1 cellular context compared by ENCODE assay signal in genomic region chr20:22576733-22577514, GRCh38.
TF ChIP-seq lines count a peak whose summit lies in the region.

No MANE protein-coding gene starts in this region.

TF ChIP-seq in HepG2, 621 proteins besides CTCF, POLR2A, EP300 and RAD21 (continued from another document and continues in another):
- TF ChIP-seq ZNF639 (CRISPR knock-in tag; conservative IDR thresholded peaks at IDR 0.05), result no peak
- no peak; the same call in 1 of the 2 replicates for TF ChIP-seq GATA4 (IDR thresholded peaks at IDR 0.05; ENCODE audit: borderline replicate concordance, low read depth)
- TF ChIP-seq TCF12 (IDR thresholded peaks at IDR 0.05), result no peak
- no peak; the same call in 1 of the 2 replicates for TF ChIP-seq TCF12 (CRISPR knock-in tag; IDR thresholded peaks at IDR 0.05)
- TF ChIP-seq ZHX1 (CRISPR knock-in tag; IDR thresholded peaks at IDR 0.05; ENCODE audit: low read depth), result peak; percentile 27; the same call in 1 of the 2 replicates
- no peak for TF ChIP-seq MEF2D (CRISPR knock-in tag; IDR thresholded peaks at IDR 0.05)
- TF ChIP-seq ZNF800 (CRISPR knock-in tag; IDR thresholded peaks at IDR 0.05), result 0 out of 2 replicates have a peak, but pooled peaks have one; percentile 83
- TF ChIP-seq SCMH1 (CRISPR knock-in tag; IDR thresholded peaks at IDR 0.05; ENCODE audit: borderline replicate concordance), result no peak
- TF ChIP-seq ZNF501 (CRISPR knock-in tag; IDR thresholded peaks at IDR 0.05), result peak; percentile 3; the same call in 1 of the 2 replicates
- TF ChIP-seq ZSCAN29 (CRISPR knock-in tag; conservative IDR thresholded peaks at IDR 0.05), result peak; percentile 24; the same call in 1 of the 2 replicates
- no peak for TF ChIP-seq MXI1 (IDR thresholded peaks at IDR 0.05; ENCODE audit: borderline replicate concordance, low read depth, low read length)
- peak; percentile 41; the same call in 1 of the 2 replicates for TF ChIP-seq GFI1 (CRISPR knock-in tag; IDR thresholded peaks at IDR 0.05; ENCODE audit: borderline replicate concordance)
- TF ChIP-seq ZNF776 (CRISPR knock-in tag; IDR thresholded peaks at IDR 0.05), result peak; percentile 47
- TF ChIP-seq SAFB2 (CRISPR knock-in tag; IDR thresholded peaks at IDR 0.05; ENCODE audit: borderline replicate concordance, low read depth), result peak; percentile 29; the same call in 1 of the 2 replicates
- TF ChIP-seq ISL2 (CRISPR knock-in tag; IDR thresholded peaks at IDR 0.05), result no peak
- peak; percentile 3; the same call in 1 of the 2 replicates for TF ChIP-seq PATZ1 (CRISPR knock-in tag; IDR thresholded peaks at IDR 0.05)
- peak; percentile 57; the same call in 1 of the 2 replicates for TF ChIP-seq ZNF547 (CRISPR knock-in tag; IDR thresholded peaks at IDR 0.05)
- TF ChIP-seq ZNF513 (CRISPR knock-in tag; conservative IDR thresholded peaks at IDR 0.05), result 0 out of 2 replicates have a peak, but pooled peaks have one; percentile 59
- no peak for TF ChIP-seq ZNF496 (CRISPR knock-in tag; IDR thresholded peaks at IDR 0.05; ENCODE audit: insufficient replicate concordance)
- TF ChIP-seq PRPF4 (IDR thresholded peaks at IDR 0.05; ENCODE audit: low read depth, low read length, poor library complexity, severe bottlenecking), result peak; percentile 97
- no peak for TF ChIP-seq ZNF10 (CRISPR knock-in tag; IDR thresholded peaks at IDR 0.05; ENCODE audit: borderline replicate concordance, low read depth)
- TF ChIP-seq MYC (CRISPR knock-in tag; IDR thresholded peaks at IDR 0.05; ENCODE audit: borderline replicate concordance), result peak; percentile 45; the same call in 1 of the 2 replicates
- TF ChIP-seq ZNF234 (CRISPR knock-in tag; conservative IDR thresholded peaks at IDR 0.05), result peak; percentile 73; the same call in 1 of the 2 replicates
- peak; percentile 66; the same call in 1 of the 2 replicates for TF ChIP-seq CENPBD1 (CRISPR knock-in tag; IDR thresholded peaks at IDR 0.05; ENCODE audit: borderline replicate concordance, low read depth)
- no peak for TF ChIP-seq PRDM15 (CRISPR knock-in tag; IDR thresholded peaks at IDR 0.05)
- no peak for TF ChIP-seq ZNF713 (CRISPR knock-in tag; IDR thresholded peaks at IDR 0.05)
- TF ChIP-seq STAT5B (CRISPR knock-in tag; IDR thresholded peaks at IDR 0.05), result no peak
- 0 out of 2 replicates have a peak, but pooled peaks have one; percentile 10 for TF ChIP-seq JUND (CRISPR knock-in tag; IDR thresholded peaks at IDR 0.05)
- TF ChIP-seq BHLHE40 (IDR thresholded peaks at IDR 0.05; ENCODE audit: low read length), result peak; percentile 14; the same call in 1 of the 2 replicates
- TF ChIP-seq ZNF557 (CRISPR knock-in tag; IDR thresholded peaks at IDR 0.05), result peak; percentile 75; the same call in 1 of the 2 replicates
- 0 out of 2 replicates have a peak, but pooled peaks have one; percentile 22 for TF ChIP-seq CCDC6 (CRISPR knock-in tag; IDR thresholded peaks at IDR 0.05)
- TF ChIP-seq ZNF609 (CRISPR knock-in tag; IDR thresholded peaks at IDR 0.05; ENCODE audit: borderline replicate concordance), result no peak
- peak; percentile 85; the same call in 1 of the 2 replicates for TF ChIP-seq ZBTB10 (CRISPR knock-in tag; IDR thresholded peaks at IDR 0.05; ENCODE audit: borderline replicate concordance)
- no peak for TF ChIP-seq ZNF326 (CRISPR knock-in tag; IDR thresholded peaks at IDR 0.05; ENCODE audit: borderline replicate concordance)
- 0 out of 2 replicates have a peak, but pooled peaks have one; percentile 64 for TF ChIP-seq ZNF670 (CRISPR knock-in tag; IDR thresholded peaks at IDR 0.05; ENCODE audit: borderline replicate concordance)
